Comparison of ENCODE assay signal across 1 cellular context in the genomic region with DNA sequence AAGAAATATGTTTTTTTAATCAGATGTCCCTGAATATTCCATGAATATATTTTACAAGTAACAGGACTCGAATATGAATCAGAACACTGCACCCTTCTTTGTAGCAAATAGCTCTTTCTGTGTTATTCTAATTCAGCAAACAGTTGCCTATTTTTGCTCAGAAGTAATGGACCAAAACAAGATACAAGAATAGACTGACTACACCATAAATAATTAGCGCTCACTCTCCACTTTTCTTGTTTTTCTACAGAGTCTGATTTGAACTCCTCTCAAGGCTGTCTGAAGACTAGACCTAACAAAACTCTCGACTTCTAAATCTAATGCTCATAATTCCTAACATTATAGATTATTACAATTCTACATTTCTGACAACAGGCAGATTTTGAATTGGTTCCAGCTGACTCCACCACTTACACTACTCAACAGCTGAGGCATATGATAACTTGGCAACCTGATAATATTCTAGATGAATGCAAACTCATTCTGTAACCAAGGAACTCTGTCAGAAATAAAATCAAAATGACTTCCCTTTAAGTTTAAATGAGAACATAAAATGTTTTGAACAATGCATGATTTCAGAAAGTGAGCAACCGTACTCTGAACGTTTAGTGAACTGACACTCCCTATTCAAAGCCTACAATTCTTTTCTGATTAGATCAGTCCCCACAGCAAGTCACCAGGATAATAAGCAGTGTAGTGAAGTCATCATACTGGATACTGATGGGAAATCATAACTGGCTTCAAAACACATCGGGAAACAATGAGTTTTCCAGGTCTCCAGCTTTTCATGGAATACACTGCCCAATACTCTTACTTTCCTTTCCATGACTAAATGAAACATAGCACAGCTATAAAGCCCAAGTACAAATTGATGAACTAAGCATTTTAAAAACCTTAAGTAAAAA.
TF ChIP-seq lines count a peak whose summit lies in the region.

No MANE protein-coding gene starts in this region.

TF ChIP-seq in SK-N-SH, 30 proteins besides CTCF, POLR2A, EP300 and RAD21 (continued from another document):
- no peak for TF ChIP-seq TEAD4 (IDR thresholded peaks at IDR 0.05; ENCODE audit: borderline replicate concordance, insufficient read depth)
- TF ChIP-seq POLR2AphosphoS5 (IDR thresholded peaks at IDR 0.05; ENCODE audit: low read depth, low read length): peak; percentile 42; the same call in 1 of the 2 replicates
- TF ChIP-seq CHD2 (IDR thresholded peaks at IDR 0.05; ENCODE audit: low read length, partially characterized antibody): no peak
- TF ChIP-seq, protein P1, sequence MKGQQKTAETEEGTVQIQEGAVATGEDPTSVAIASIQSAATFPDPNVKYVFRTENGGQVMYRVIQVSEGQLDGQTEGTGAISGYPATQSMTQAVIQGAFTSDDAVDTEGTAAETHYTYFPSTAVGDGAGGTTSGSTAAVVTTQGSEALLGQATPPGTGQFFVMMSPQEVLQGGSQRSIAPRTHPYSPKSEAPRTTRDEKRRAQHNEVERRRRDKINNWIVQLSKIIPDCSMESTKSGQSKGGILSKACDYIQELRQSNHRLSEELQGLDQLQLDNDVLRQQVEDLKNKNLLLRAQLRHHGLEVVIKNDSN (IDR thresholded peaks at IDR 0.05; ENCODE audit: borderline replicate concordance, low read depth): no peak
- peak; percentile 26; the same call in 1 of the 2 replicates for TF ChIP-seq RXRA (IDR thresholded peaks at IDR 0.05; ENCODE audit: borderline replicate concordance, low read depth)
- TF ChIP-seq, protein P2, sequence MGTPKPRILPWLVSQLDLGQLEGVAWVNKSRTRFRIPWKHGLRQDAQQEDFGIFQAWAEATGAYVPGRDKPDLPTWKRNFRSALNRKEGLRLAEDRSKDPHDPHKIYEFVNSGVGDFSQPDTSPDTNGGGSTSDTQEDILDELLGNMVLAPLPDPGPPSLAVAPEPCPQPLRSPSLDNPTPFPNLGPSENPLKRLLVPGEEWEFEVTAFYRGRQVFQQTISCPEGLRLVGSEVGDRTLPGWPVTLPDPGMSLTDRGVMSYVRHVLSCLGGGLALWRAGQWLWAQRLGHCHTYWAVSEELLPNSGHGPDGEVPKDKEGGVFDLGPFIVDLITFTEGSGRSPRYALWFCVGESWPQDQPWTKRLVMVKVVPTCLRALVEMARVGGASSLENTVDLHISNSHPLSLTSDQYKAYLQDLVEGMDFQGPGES (IDR thresholded peaks at IDR 0.05; ENCODE audit: low read depth, low read length): no peak
- no peak for TF ChIP-seq EZH2phosphoT487 (IDR thresholded peaks at IDR 0.05; ENCODE audit: borderline replicate concordance, low read depth)
- TF ChIP-seq YY1 (IDR thresholded peaks at IDR 0.05; ENCODE audit: low read depth): no peak
- no peak for TF ChIP-seq NRF1 (IDR thresholded peaks at IDR 0.05; ENCODE audit: low read depth, low read length)
- TF ChIP-seq, protein P3, sequence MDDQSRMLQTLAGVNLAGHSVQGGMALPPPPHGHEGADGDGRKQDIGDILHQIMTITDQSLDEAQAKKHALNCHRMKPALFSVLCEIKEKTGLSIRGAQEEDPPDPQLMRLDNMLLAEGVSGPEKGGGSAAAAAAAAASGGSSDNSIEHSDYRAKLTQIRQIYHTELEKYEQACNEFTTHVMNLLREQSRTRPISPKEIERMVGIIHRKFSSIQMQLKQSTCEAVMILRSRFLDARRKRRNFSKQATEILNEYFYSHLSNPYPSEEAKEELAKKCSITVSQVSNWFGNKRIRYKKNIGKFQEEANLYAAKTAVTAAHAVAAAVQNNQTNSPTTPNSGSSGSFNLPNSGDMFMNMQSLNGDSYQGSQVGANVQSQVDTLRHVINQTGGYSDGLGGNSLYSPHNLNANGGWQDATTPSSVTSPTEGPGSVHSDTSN (IDR thresholded peaks at IDR 0.05): peak; percentile 66
- TF ChIP-seq, protein P4, sequence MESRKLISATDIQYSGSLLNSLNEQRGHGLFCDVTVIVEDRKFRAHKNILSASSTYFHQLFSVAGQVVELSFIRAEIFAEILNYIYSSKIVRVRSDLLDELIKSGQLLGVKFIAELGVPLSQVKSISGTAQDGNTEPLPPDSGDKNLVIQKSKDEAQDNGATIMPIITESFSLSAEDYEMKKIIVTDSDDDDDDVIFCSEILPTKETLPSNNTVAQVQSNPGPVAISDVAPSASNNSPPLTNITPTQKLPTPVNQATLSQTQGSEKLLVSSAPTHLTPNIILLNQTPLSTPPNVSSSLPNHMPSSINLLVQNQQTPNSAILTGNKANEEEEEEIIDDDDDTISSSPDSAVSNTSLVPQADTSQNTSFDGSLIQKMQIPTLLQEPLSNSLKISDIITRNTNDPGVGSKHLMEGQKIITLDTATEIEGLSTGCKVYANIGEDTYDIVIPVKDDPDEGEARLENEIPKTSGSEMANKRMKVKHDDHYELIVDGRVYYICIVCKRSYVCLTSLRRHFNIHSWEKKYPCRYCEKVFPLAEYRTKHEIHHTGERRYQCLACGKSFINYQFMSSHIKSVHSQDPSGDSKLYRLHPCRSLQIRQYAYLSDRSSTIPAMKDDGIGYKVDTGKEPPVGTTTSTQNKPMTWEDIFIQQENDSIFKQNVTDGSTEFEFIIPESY (IDR thresholded peaks at IDR 0.05; ENCODE audit: borderline replicate concordance, low read depth): no peak
